14 cellular contexts compared by ENCODE assay signal in genomic region chr15:78455749-78456148, GRCh38. TPM values are rescaled to one million over a fixed set of nuclear protein-coding genes. Genes with fewer than 3 reads are reported as not detected.
A peak's percentile ranks its signal among the peaks of the same experiment; 100 is the strongest.
DNase-seq lines count a peak whose midpoint lies in the region; ATAC-seq and TF ChIP-seq lines count a peak whose summit lies in the region.
"Had no signal": no experiment of that assay in that cellular context is flagged by ENCODE, and none has a peak within 500 bp of the region (broad histone marks: within the 10 kb centered on the region; RNA-seq: fewer than 3 reads in every experiment).

No MANE protein-coding gene starts in this region.

- DNase-seq in EH (ENCODE audit: low read depth), result peak; percentile 19
- peak; percentile 32 for DNase-seq in NCI-H2107 (lab: John Stamatoyannopoulos, UW)
- DNase-seq in cardiac muscle cell (ENCODE audit: low read depth in 1 of 2, low spot score in 1 of 2), result no peak
- no peak for DNase-seq in suprapubic skin (ENCODE audit: low spot score in 2 of 2)
- DNase-seq in stimulated activated naive CD8-positive, alpha-beta T cell treated with anti-CD3 and anti-CD28 coated beads, Interleukin-15, Interleukin-2, amounts not matched to agents 100 U/mL and 50 U/mL, for 24 hours, result no peak
- DNase-seq in NOMO-1 treated with dmso at 0.1 percent for 144 hours (lab: John Stamatoyannopoulos, UW; ENCODE audit: unreplicated experiment), result no peak
- DNase-seq: activated CD4-positive, CD25-positive, alpha-beta regulatory T cell; activated naive CD8-positive, alpha-beta T cell treated with anti-CD3 and anti-CD28 coated beads, Interleukin-2, amount 10 ng/mL, durations not matched to agents 7 days and 5 days; GOT3; midbrain; PC-9; stimulated activated CD4-positive, alpha-beta T cell treated with anti-CD3 and anti-CD28 coated beads, Interleukin-4, amount 100 ng/mL, for 4 hours had no signal

- H3K4me1 ChIP-seq in cardiac muscle cell (ENCODE audit: low read depth), result peaks cover 14% of the 10 kb centered on the region
- H3K4me1 ChIP-seq in suprapubic skin, result peaks cover 74% of the 10 kb centered on the region

- no peak for TF ChIP-seq POLR2A in suprapubic skin (IDR thresholded peaks at IDR 0.05)

- H3K36me3 ChIP-seq in cardiac muscle cell, result no peaks in the 10 kb centered on the region
- peaks cover 4% of the 10 kb centered on the region for H3K36me3 ChIP-seq in suprapubic skin
- H3K36me3 ChIP-seq: esophagus muscularis mucosa had no signal

- H3K27ac ChIP-seq in cardiac muscle cell, result peak overlapping the region; percentile 65
- peak overlapping the region; percentile 75 for H3K27ac ChIP-seq in suprapubic skin
- H3K27ac ChIP-seq: esophagus muscularis mucosa, PC-9 had no signal

- H3K4me3 ChIP-seq in cardiac muscle cell, result no peak overlapping the region
- H3K4me3 ChIP-seq in suprapubic skin, result no peak overlapping the region
- H3K4me3 ChIP-seq: esophagus muscularis mucosa, PC-9 had no signal

- H3K9me3 ChIP-seq in cardiac muscle cell (ENCODE audit: low read depth) (no peaks in the 10 kb centered on the region), suprapubic skin (no peaks in the 10 kb centered on the region)
- H3K9me3 ChIP-seq: esophagus muscularis mucosa had no signal

- ATAC-seq in stimulated activated naive CD8-positive, alpha-beta T cell treated with anti-CD3 and anti-CD28 coated beads, Interleukin-15, Interleukin-2, amounts not matched to agents 100 U/mL and 50 U/mL, for 24 hours, result no peak
- no peak for ATAC-seq in GM21423 (IDR thresholded peaks at IDR 0.05; ENCODE audit: unreplicated experiment)

- TF ChIP-seq CTCF in cardiac muscle cell (IDR thresholded peaks at IDR 0.05; ENCODE audit: low read depth, low read length) (no peak), suprapubic skin (IDR thresholded peaks at IDR 0.05) (no peak)

- H3K27me3 ChIP-seq in cardiac muscle cell (no peaks in the 10 kb centered on the region), suprapubic skin (no peaks in the 10 kb centered on the region)
- H3K27me3 ChIP-seq: esophagus muscularis mucosa had no signal

- TF ChIP-seq EP300 in suprapubic skin (IDR thresholded peaks at IDR 0.05), result no peak

- 23% methylated on average over 3 of the region's 3 CpGs for WGBS in suprapubic skin

RNA-seq across cellular contexts. Expression of gene IREB2, which starts 17.7 kb away (rescaled TPM):
- total RNA-seq in cardiac muscle cell, result 21.6 and 34.2 TPM in 2 replicates
- 23.4 and 30.4 TPM in 2 replicates for polyA plus RNA-seq in cardiac muscle cell
- total RNA-seq in suprapubic skin, result 10 to 100 TPM; 25.6 to 87.5 (median 48.6) TPM

RNA-seq across cellular contexts. Expression of gene HYKK, which starts 51.6 kb away (rescaled TPM):
- total RNA-seq in cardiac muscle cell, result 6.1 and 9.2 TPM in 2 replicates
- 3.7 and 6.4 TPM in 2 replicates for polyA plus RNA-seq in cardiac muscle cell
- 1 to 10 TPM; 2.6 to 9.6 (median 6.1) TPM for total RNA-seq in suprapubic skin

Comparison
In these comparisons a context has a peak if more than half of its experiments do, and no peak if none do; other contexts are left out.
1. DNase-seq: peak in EH (single experiment) and NCI-H2107 (single experiment); none in cardiac muscle cell (0 of 2), suprapubic skin (0 of 2), stimulated activated naive CD8-positive, alpha-beta T cell treated with anti-CD3 and anti-CD28 coated beads, Interleukin-15, Interleukin-2, amounts not matched to agents 100 U/mL and 50 U/mL, for 24 hours (single experiment) and NOMO-1 treated with dmso at 0.1 percent for 144 hours (single experiment).